In the genomic region with DNA sequence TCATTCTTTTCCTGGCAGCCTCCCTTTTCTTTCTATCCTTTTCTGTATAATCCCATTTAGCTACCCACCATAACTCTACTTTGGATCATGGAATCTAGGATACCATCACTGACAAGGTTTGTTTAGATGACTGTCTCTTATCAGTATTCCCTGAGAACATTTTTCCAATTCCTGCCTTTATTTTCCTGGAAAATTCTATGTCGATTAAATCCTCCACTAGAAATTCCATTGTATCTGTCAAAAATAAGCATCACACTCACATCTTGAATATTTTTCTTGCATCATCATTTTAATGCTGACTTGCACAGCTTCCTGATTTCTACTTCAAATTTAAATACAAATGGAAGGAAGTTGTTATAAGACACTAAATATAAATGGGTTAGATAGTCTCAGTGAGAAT, we compare ENCODE assay signal across 2 cellular contexts.
TF ChIP-seq lines count a peak whose summit lies in the region.

No MANE protein-coding gene starts in this region.

TF ChIP-seq in SK-N-SH, 30 proteins besides CTCF, POLR2A, EP300 and RAD21 (continued from another document):
- TF ChIP-seq, protein P1, sequence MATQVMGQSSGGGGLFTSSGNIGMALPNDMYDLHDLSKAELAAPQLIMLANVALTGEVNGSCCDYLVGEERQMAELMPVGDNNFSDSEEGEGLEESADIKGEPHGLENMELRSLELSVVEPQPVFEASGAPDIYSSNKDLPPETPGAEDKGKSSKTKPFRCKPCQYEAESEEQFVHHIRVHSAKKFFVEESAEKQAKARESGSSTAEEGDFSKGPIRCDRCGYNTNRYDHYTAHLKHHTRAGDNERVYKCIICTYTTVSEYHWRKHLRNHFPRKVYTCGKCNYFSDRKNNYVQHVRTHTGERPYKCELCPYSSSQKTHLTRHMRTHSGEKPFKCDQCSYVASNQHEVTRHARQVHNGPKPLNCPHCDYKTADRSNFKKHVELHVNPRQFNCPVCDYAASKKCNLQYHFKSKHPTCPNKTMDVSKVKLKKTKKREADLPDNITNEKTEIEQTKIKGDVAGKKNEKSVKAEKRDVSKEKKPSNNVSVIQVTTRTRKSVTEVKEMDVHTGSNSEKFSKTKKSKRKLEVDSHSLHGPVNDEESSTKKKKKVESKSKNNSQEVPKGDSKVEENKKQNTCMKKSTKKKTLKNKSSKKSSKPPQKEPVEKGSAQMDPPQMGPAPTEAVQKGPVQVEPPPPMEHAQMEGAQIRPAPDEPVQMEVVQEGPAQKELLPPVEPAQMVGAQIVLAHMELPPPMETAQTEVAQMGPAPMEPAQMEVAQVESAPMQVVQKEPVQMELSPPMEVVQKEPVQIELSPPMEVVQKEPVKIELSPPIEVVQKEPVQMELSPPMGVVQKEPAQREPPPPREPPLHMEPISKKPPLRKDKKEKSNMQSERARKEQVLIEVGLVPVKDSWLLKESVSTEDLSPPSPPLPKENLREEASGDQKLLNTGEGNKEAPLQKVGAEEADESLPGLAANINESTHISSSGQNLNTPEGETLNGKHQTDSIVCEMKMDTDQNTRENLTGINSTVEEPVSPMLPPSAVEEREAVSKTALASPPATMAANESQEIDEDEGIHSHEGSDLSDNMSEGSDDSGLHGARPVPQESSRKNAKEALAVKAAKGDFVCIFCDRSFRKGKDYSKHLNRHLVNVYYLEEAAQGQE (IDR thresholded peaks at IDR 0.05; ENCODE audit: low read depth, low read length): no peak
- TF ChIP-seq NRF1 (IDR thresholded peaks at IDR 0.05; ENCODE audit: low read depth, low read length) (no peak), FOXM1 (IDR thresholded peaks at IDR 0.05; ENCODE audit: low read depth) (no peak), EZH2phosphoT487 (IDR thresholded peaks at IDR 0.05; ENCODE audit: borderline replicate concordance, low read depth) (no peak), NFIC (IDR thresholded peaks at IDR 0.05; ENCODE audit: borderline replicate concordance) (no peak), ELF1 (IDR thresholded peaks at IDR 0.05) (no peak), FOXJ3 (CRISPR knock-in tag; IDR thresholded peaks at IDR 0.05) (no peak), POLR2AphosphoS5 (IDR thresholded peaks at IDR 0.05; ENCODE audit: low read depth, low read length) (no peak), TEAD4 (IDR thresholded peaks at IDR 0.05; ENCODE audit: borderline replicate concordance, insufficient read depth) (no peak), RCOR1 (IDR thresholded peaks at IDR 0.05; ENCODE audit: low read length) (no peak)

TF ChIP-seq in SK-N-SH treated with all-trans-retinoic acid at 6 μM for 48 hours, 23 proteins besides CTCF, POLR2A, EP300 and RAD21 (continued from another document):
- TF ChIP-seq, protein P2, sequence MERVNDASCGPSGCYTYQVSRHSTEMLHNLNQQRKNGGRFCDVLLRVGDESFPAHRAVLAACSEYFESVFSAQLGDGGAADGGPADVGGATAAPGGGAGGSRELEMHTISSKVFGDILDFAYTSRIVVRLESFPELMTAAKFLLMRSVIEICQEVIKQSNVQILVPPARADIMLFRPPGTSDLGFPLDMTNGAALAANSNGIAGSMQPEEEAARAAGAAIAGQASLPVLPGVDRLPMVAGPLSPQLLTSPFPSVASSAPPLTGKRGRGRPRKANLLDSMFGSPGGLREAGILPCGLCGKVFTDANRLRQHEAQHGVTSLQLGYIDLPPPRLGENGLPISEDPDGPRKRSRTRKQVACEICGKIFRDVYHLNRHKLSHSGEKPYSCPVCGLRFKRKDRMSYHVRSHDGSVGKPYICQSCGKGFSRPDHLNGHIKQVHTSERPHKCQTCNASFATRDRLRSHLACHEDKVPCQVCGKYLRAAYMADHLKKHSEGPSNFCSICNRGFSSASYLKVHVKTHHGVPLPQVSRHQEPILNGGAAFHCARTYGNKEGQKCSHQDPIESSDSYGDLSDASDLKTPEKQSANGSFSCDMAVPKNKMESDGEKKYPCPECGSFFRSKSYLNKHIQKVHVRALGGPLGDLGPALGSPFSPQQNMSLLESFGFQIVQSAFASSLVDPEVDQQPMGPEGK (CRISPR knock-in tag; IDR thresholded peaks at IDR 0.05; ENCODE audit: borderline replicate concordance): no peak
- no peak for TF ChIP-seq CSDC2 (CRISPR knock-in tag; IDR thresholded peaks at IDR 0.05)
- no peak for TF ChIP-seq OSR1 (CRISPR knock-in tag; IDR thresholded peaks at IDR 0.05)
- TF ChIP-seq, protein P3, sequence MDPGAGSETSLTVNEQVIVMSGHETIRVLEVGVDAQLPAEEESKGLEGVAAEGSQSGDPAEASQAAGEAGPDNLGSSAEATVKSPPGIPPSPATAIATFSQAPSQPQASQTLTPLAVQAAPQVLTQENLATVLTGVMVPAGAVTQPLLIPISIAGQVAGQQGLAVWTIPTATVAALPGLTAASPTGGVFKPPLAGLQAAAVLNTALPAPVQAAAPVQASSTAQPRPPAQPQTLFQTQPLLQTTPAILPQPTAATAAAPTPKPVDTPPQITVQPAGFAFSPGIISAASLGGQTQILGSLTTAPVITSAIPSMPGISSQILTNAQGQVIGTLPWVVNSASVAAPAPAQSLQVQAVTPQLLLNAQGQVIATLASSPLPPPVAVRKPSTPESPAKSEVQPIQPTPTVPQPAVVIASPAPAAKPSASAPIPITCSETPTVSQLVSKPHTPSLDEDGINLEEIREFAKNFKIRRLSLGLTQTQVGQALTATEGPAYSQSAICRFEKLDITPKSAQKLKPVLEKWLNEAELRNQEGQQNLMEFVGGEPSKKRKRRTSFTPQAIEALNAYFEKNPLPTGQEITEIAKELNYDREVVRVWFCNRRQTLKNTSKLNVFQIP (CRISPR knock-in tag; IDR thresholded peaks at IDR 0.05; ENCODE audit: borderline replicate concordance, low read depth): no peak
- TF ChIP-seq, protein P4, sequence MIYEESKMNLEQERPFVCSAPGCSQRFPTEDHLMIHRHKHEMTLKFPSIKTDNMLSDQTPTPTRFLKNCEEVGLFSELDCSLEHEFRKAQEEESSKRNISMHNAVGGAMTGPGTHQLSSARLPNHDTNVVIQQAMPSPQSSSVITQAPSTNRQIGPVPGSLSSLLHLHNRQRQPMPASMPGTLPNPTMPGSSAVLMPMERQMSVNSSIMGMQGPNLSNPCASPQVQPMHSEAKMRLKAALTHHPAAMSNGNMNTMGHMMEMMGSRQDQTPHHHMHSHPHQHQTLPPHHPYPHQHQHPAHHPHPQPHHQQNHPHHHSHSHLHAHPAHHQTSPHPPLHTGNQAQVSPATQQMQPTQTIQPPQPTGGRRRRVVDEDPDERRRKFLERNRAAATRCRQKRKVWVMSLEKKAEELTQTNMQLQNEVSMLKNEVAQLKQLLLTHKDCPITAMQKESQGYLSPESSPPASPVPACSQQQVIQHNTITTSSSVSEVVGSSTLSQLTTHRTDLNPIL (CRISPR knock-in tag; IDR thresholded peaks at IDR 0.05; ENCODE audit: low read depth): no peak
- TF ChIP-seq ESRRG (CRISPR knock-in tag; IDR thresholded peaks at IDR 0.05): no peak
- TF ChIP-seq ARNTL (CRISPR knock-in tag; IDR thresholded peaks at IDR 0.05; ENCODE audit: borderline replicate concordance, low read depth): no peak
